ENCODE assay signal across 22 cellular contexts in genomic region chr14:45145214-45145613, GRCh38. TPM values are rescaled to one million over a fixed set of nuclear protein-coding genes. Genes with fewer than 3 reads are reported as not detected.
DNase-seq lines count a peak whose midpoint lies in the region; ATAC-seq and TF ChIP-seq lines count a peak whose summit lies in the region.
"Had no signal": no experiment of that assay in that cellular context is flagged by ENCODE, and none has a peak within 500 bp of the region (broad histone marks: within the 10 kb centered on the region; RNA-seq: fewer than 3 reads in every experiment).

No MANE protein-coding gene starts in this region.

- no peak for TF ChIP-seq POLR2A in stomach (IDR thresholded peaks at IDR 0.05)

- no peaks in the 10 kb centered on the region for H3K27me3 Mint-ChIP-seq in stimulated activated memory B cell treated with anti-CD40 and anti-IgM and Interleukin-4, amounts not matched to agents 10 μg/mL and 1 μg/mL and 100 μg/mL, for 72 hours
- no peaks in the 10 kb centered on the region for H3K27me3 Mint-ChIP-seq in activated T-cell treated with anti-CD3 and anti-CD28 coated beads, Interleukin-2, amount 50 U/mL, for 4 hours (ENCODE audit: low read depth)
- H3K27me3 Mint-ChIP-seq: activated naive CD8-positive, alpha-beta T cell had no signal

- intact Hi-C loops in stomach (cut with DNase I; ENCODE audit: low total_unique reads): no loop called here

- H3K4me3 Mint-ChIP-seq in stimulated activated memory B cell treated with anti-CD40 and anti-IgM and Interleukin-4, amounts not matched to agents 10 μg/mL and 1 μg/mL and 100 μg/mL, for 72 hours: no peak overlapping the region
- no peak overlapping the region for H3K4me3 Mint-ChIP-seq in activated T-cell treated with anti-CD3 and anti-CD28 coated beads, Interleukin-2, amount 50 U/mL, for 4 hours
- H3K4me3 Mint-ChIP-seq: activated naive CD8-positive, alpha-beta T cell had no signal

- no peaks in the 10 kb centered on the region for H3K9me3 Mint-ChIP-seq in stimulated activated memory B cell treated with anti-CD40 and anti-IgM and Interleukin-4, amounts not matched to agents 10 μg/mL and 1 μg/mL and 100 μg/mL, for 72 hours
- H3K9me3 Mint-ChIP-seq in activated T-cell treated with anti-CD3 and anti-CD28 coated beads, Interleukin-2, amount 50 U/mL, for 4 hours: no peaks in the 10 kb centered on the region

- H3K27ac ChIP-seq in stomach: no peak overlapping the region
- H3K27ac ChIP-seq: hepatocyte, tibial artery had no signal

- no peaks in the 10 kb centered on the region for H3K4me1 ChIP-seq in stomach
- H3K4me1 ChIP-seq: tibial artery had no signal

- peak; percentile 37 for ATAC-seq in GM18867 (IDR thresholded peaks at IDR 0.05; ENCODE audit: unreplicated experiment)
- ATAC-seq in GM21529 (IDR thresholded peaks at IDR 0.05; ENCODE audit: unreplicated experiment): peak; percentile 69
- peak; percentile 75 for ATAC-seq in HG03039 (IDR thresholded peaks at IDR 0.05; ENCODE audit: unreplicated experiment)
- ATAC-seq in stimulated activated memory B cell treated with anti-CD40 and anti-IgM and Interleukin-4, amounts not matched to agents 10 μg/mL and 1 μg/mL and 100 μg/mL, for 72 hours: peak; percentile 63
- no peak for ATAC-seq in activated T-cell treated with anti-CD3 and anti-CD28 coated beads, Interleukin-2, amount 50 U/mL, for 4 hours
- ATAC-seq: mucosa of descending colon, sciatic nerve had no signal

- peaks cover 35% of the 10 kb centered on the region for H3K4me1 Mint-ChIP-seq in stimulated activated memory B cell treated with anti-CD40 and anti-IgM and Interleukin-4, amounts not matched to agents 10 μg/mL and 1 μg/mL and 100 μg/mL, for 72 hours
- H3K4me1 Mint-ChIP-seq in activated T-cell treated with anti-CD3 and anti-CD28 coated beads, Interleukin-2, amount 50 U/mL, for 4 hours (ENCODE audit: low read depth): peaks cover 6% of the 10 kb centered on the region

- WGBS in stomach, 5 donors: 89 to 95% (median 90%) methylated on average over 3 of the region's 3 CpGs

- no peak for TF ChIP-seq CTCF in stomach (IDR thresholded peaks at IDR 0.05)

- DNase-seq in stomach (no peak), 8988T (no peak), COR-L47 (lab: John Stamatoyannopoulos, UW) (no peak)
- no peak for DNase-seq in activated T-cell treated with anti-CD3 and anti-CD28 coated beads, Interleukin-2, amount 50 U/mL, for 4 hours
- DNase-seq: activated T-cell treated with anti-CD3 and anti-CD28 coated beads for 4 hours; C1 segment of cervical spinal cord; DMS153; effector CD8-positive, alpha-beta T cell; mucosa of descending colon; NCI-H1417 treated with DMSO at 0.1 percent for 48 hours; nucleus accumbens; SIG-M5; stimulated activated CD4-positive, alpha-beta T cell treated with anti-CD3 and anti-CD28 coated beads, Interleukin-1b, Interleukin-23, amount 100 ng/mL, for 48 hours; T-helper 9 cell; tibial artery had no signal

- peak overlapping the region; percentile 73 for H3K27ac Mint-ChIP-seq in stimulated activated memory B cell treated with anti-CD40 and anti-IgM and Interleukin-4, amounts not matched to agents 10 μg/mL and 1 μg/mL and 100 μg/mL, for 72 hours
- H3K27ac Mint-ChIP-seq: activated naive CD8-positive, alpha-beta T cell had no signal

- no peaks in the 10 kb centered on the region for H3K27me3 ChIP-seq in stomach
- H3K27me3 ChIP-seq: hepatocyte, tibial artery had no signal

- H3K4me3 ChIP-seq in stomach: no peak overlapping the region
- H3K4me3 ChIP-seq: hepatocyte, mucosa of descending colon, tibial artery had no signal

- TF ChIP-seq EP300 in stomach (IDR thresholded peaks at IDR 0.05): no peak

- H3K9me3 ChIP-seq in stomach: no peaks in the 10 kb centered on the region
- H3K9me3 ChIP-seq: mucosa of descending colon, tibial artery had no signal

- H3K36me3 Mint-ChIP-seq in stimulated activated memory B cell treated with anti-CD40 and anti-IgM and Interleukin-4, amounts not matched to agents 10 μg/mL and 1 μg/mL and 100 μg/mL, for 72 hours: peaks cover 27% of the 10 kb centered on the region
- H3K36me3 Mint-ChIP-seq in activated T-cell treated with anti-CD3 and anti-CD28 coated beads, Interleukin-2, amount 50 U/mL, for 4 hours (ENCODE audit: insufficient read depth): peaks cover 21% of the 10 kb centered on the region

- H3K36me3 ChIP-seq in stomach: peaks cover 0 to 6% (median 3%) of the 10 kb centered on the region in 4 donors

RNA-seq across cellular contexts. Expression of gene FANCM, which starts 9.5 kb away (rescaled TPM):
- total RNA-seq in stomach: 10 to 100 TPM in 1 of 5 donors, 1 to 10 TPM in 4; 2.9 to 15.2 (median 4.0) TPM
- 1 to 10 TPM in 2 of 3 donors, under 1 TPM in 1; 0.92 to 3.1 (median 1.8) TPM for polyA plus RNA-seq in stomach
- total RNA-seq in activated T-cell treated with anti-CD3 and anti-CD28 coated beads, Interleukin-2, amount 50 U/mL, for 4 hours: 10 to 100 TPM; 11.2 to 12.9 (median 12.2) TPM

RNA-seq across cellular contexts. Expression of gene FKBP3, which starts 10.9 kb away (rescaled TPM):
- total RNA-seq in stomach: 10 to 100 TPM in 3 of 5 donors, 1 to 10 TPM in 1, under 1 TPM in 1; 0.58 to 43.3 (median 28.4) TPM
- polyA plus RNA-seq in stomach: 10 to 100 TPM; 66.3 to 81.3 (median 80.2) TPM
- 10 to 100 TPM; 37.4 to 41.5 (median 39.2) TPM for total RNA-seq in activated T-cell treated with anti-CD3 and anti-CD28 coated beads, Interleukin-2, amount 50 U/mL, for 4 hours

Comparison
In these comparisons a context has a peak if more than half of its experiments do, and no peak if none do; other contexts are left out.
1. ATAC-seq: peak in GM18867 (single experiment), GM21529 (single experiment), HG03039 (single experiment) and stimulated activated memory B cell treated with anti-CD40 and anti-IgM and Interleukin-4, amounts not matched to agents 10 μg/mL and 1 μg/mL and 100 μg/mL, for 72 hours (single experiment); none in activated T-cell treated with anti-CD3 and anti-CD28 coated beads, Interleukin-2, amount 50 U/mL, for 4 hours (0 of 2).